In genomic region chr6:16901777-16902176, GRCh38 we compare ENCODE assay signal across 10 cellular contexts.
DNase-seq lines count a peak whose midpoint lies in the region; ATAC-seq and TF ChIP-seq lines count a peak whose summit lies in the region.
"Had no signal": no experiment of that assay in that cellular context is flagged by ENCODE, and none has a peak within 500 bp of the region (broad histone marks: within the 10 kb centered on the region; RNA-seq: fewer than 3 reads in every experiment).

No MANE protein-coding gene starts in this region.

- ATAC-seq in HG03521 (IDR thresholded peaks at IDR 0.05; ENCODE audit: unreplicated experiment), result no peak
- ATAC-seq: activated CD4-positive, alpha-beta T cell treated with anti-CD3 and anti-CD28 coated beads for 36 hours had no signal

- POLR2A ChIA-PET in RWPE1 (lab: Yijun Ruan, JAX; ENCODE audit: low non-redundant PET), result no interaction called here

- no peaks in the 10 kb centered on the region for H3K9me3 ChIP-seq in skeletal muscle satellite cell (replicated peaks; ENCODE audit: low read length)
- H3K9me3 ChIP-seq: Peyer's patch had no signal

- peaks cover 30% of the 10 kb centered on the region for H3K4me1 ChIP-seq in skeletal muscle satellite cell (ENCODE audit: control insufficient read depth, insufficient read depth, low read length)
- H3K4me1 ChIP-seq: Peyer's patch had no signal

- peak; percentile 46 for DNase-seq in GM04504 (ENCODE audit: low read depth)
- DNase-seq in RWPE1 (ENCODE audit: low spot score), result peak; percentile 8
- peak; percentile 80 to 88 for DNase-seq in foreskin fibroblast
- no peak for DNase-seq in NCI-H345 treated with DMSO at 0.1 percent for 48 hours (lab: John Stamatoyannopoulos, UW; ENCODE audit: unreplicated experiment)
- no peak for DNase-seq in foreskin melanocyte
- no peak for DNase-seq in NCI-H2107 treated with DMSO at 0.1 percent for 48 hours (lab: John Stamatoyannopoulos, UW; ENCODE audit: unreplicated experiment)
- DNase-seq: activated CD4-positive, alpha-beta T cell treated with anti-CD3 and anti-CD28 coated beads for 36 hours had no signal

- no peak overlapping the region for H3K27ac ChIP-seq in RWPE1
- H3K27ac ChIP-seq: Peyer's patch had no signal

- peak overlapping the region; percentile 24 for H3K4me2 ChIP-seq in skeletal muscle satellite cell (ENCODE audit: low read length)

- CTCF ChIA-PET in RWPE1 (lab: Yijun Ruan, JAX), result interaction anchor here (1.1 kb wide), 1 partner anchor 24 kb away, joined by 4 read pairs; no protein-coding TSS in a partner anchor

- no peak overlapping the region for H3K9ac ChIP-seq in skeletal muscle satellite cell (ENCODE audit: low read depth, low read length)

- H3K4me3 ChIP-seq in foreskin fibroblast (ENCODE audit: low read depth in 1 of 2, low read length in 2 of 2) (no peak overlapping the region), skeletal muscle satellite cell (ENCODE audit: low read length) (no peak overlapping the region)
- H3K4me3 ChIP-seq: Peyer's patch had no signal

- no peak for TF ChIP-seq CTCF in RWPE1 (conservative IDR thresholded peaks at IDR 0.05; ENCODE audit: low read depth)
- TF ChIP-seq CTCF in foreskin fibroblast (IDR thresholded peaks at IDR 0.05; ENCODE audit: low read depth, low read length), result no peak

- H3K36me3 ChIP-seq in skeletal muscle satellite cell (ENCODE audit: insufficient read depth, low read length), result no peaks in the 10 kb centered on the region
- H3K36me3 ChIP-seq: Peyer's patch had no signal

- no peaks in the 10 kb centered on the region for H3K27me3 ChIP-seq in skeletal muscle satellite cell (ENCODE audit: control insufficient read depth, insufficient read depth, low read length)
- H3K27me3 ChIP-seq: Peyer's patch had no signal

Comparison
In these comparisons a context has a peak if more than half of its experiments do, and no peak if none do; other contexts are left out.
1. DNase-seq: peak in GM04504 (single experiment), RWPE1 (single experiment) and foreskin fibroblast (2 of 2); none in NCI-H345 treated with DMSO at 0.1 percent for 48 hours (single experiment), foreskin melanocyte (single experiment) and NCI-H2107 treated with DMSO at 0.1 percent for 48 hours (single experiment).